In genomic region chr6:86107985-86108384, GRCh38 we compare ENCODE assay signal across 15 cellular contexts.
DNase-seq lines count a peak whose midpoint lies in the region; ATAC-seq and TF ChIP-seq lines count a peak whose summit lies in the region.
"Had no signal": no experiment of that assay in that cellular context is flagged by ENCODE, and none has a peak within 500 bp of the region (broad histone marks: within the 10 kb centered on the region; RNA-seq: fewer than 3 reads in every experiment).

No MANE protein-coding gene starts in this region.

- DNase-seq in NCI-H1694 treated with DMSO at 0.1 percent for 48 hours (lab: John Stamatoyannopoulos, UW) (peak; percentile 7), NCI-H1694 (lab: John Stamatoyannopoulos, UW) (no peak), DMS 273 (lab: John Stamatoyannopoulos, UW; ENCODE audit: unreplicated experiment) (peak; percentile 70), NCI-H1417 treated with DMSO at 0.1 percent for 48 hours (lab: John Stamatoyannopoulos, UW) (peak; percentile 11), NCI-H774 (lab: John Stamatoyannopoulos, UW) (peak; percentile 8), HFFc6 (no peak), left ventricle myocardium superior (no peak)
- DNase-seq in NK-92 treated with Interleukin-12 subunit alpha and Interleukin-12 subunit beta, amount 100 ng/mL, for 24 hours (lab: John Stamatoyannopoulos, UW) = no peak
- DNase-seq: ACHN; BE2C; CD4-positive, alpha-beta memory T cell; DMS53 had no signal

- H3K27me3 Mint-ChIP-seq in HFFc6 (ENCODE audit: insufficient read depth) = no peaks in the 10 kb centered on the region; the same call in 1 of the 2 replicates
- H3K27me3 Mint-ChIP-seq: CD4-positive, alpha-beta memory T cell had no signal

- ATAC-seq in left ventricle myocardium superior = no peak
- ATAC-seq: GM12878, HCT116, HepG2 had no signal

- no peak for TF ChIP-seq CTCF in HFFc6 (IDR thresholded peaks at IDR 0.05)

- no peak overlapping the region for H3K27ac Mint-ChIP-seq in HFFc6
- H3K27ac Mint-ChIP-seq: CD4-positive, alpha-beta memory T cell had no signal

- intact Hi-C loops in left ventricle myocardium superior (cut with micrococcal nuclease) = no loop called here

- H3K4me1 Mint-ChIP-seq in HFFc6 (ENCODE audit: low read depth) = no peaks in the 10 kb centered on the region
- H3K4me1 Mint-ChIP-seq: CD4-positive, alpha-beta memory T cell had no signal

- no peak overlapping the region for H3K4me3 Mint-ChIP-seq in HFFc6
- H3K4me3 Mint-ChIP-seq: CD4-positive, alpha-beta memory T cell had no signal

- H3K36me3 Mint-ChIP-seq in HFFc6 (ENCODE audit: low read depth) = no peaks in the 10 kb centered on the region
- H3K36me3 Mint-ChIP-seq: CD4-positive, alpha-beta memory T cell had no signal

- peaks cover 38% of the 10 kb centered on the region for H3K9me3 Mint-ChIP-seq in HFFc6

Comparison
In these comparisons a context has a peak if more than half of its experiments do, and no peak if none do; other contexts are left out.
1. DNase-seq: peak in NCI-H1694 treated with DMSO at 0.1 percent for 48 hours (single experiment), DMS 273 (single experiment), NCI-H1417 treated with DMSO at 0.1 percent for 48 hours (single experiment) and NCI-H774 (single experiment); none in NCI-H1694 (single experiment), HFFc6 (single experiment), left ventricle myocardium superior (single experiment) and NK-92 treated with Interleukin-12 subunit alpha and Interleukin-12 subunit beta, amount 100 ng/mL, for 24 hours (single experiment).